In genomic region chr10:86286591-86287421, GRCh38 we compare ENCODE assay signal across 1 cellular context.
TF ChIP-seq lines count a peak whose summit lies in the region.

No MANE protein-coding gene starts in this region.

TF ChIP-seq in SK-N-SH, 30 proteins besides CTCF, POLR2A, EP300 and RAD21 (continued from another document):
- no peak for TF ChIP-seq TAF1 (IDR thresholded peaks at IDR 0.05; ENCODE audit: borderline replicate concordance, low read depth, low read length)
- TF ChIP-seq CHD2 (IDR thresholded peaks at IDR 0.05; ENCODE audit: low read length, partially characterized antibody) = no peak
- TF ChIP-seq NFIC (IDR thresholded peaks at IDR 0.05; ENCODE audit: borderline replicate concordance) = no peak
- TF ChIP-seq FOXJ3 (CRISPR knock-in tag; IDR thresholded peaks at IDR 0.05) = no peak
- TF ChIP-seq FOSL2 (IDR thresholded peaks at IDR 0.05; ENCODE audit: borderline replicate concordance, low read depth) = no peak
- no peak for TF ChIP-seq MAX (IDR thresholded peaks at IDR 0.05; ENCODE audit: low read depth)
- no peak for TF ChIP-seq POLR2AphosphoS5 (IDR thresholded peaks at IDR 0.05; ENCODE audit: low read depth, low read length)
- TF ChIP-seq SIN3A (IDR thresholded peaks at IDR 0.05; ENCODE audit: borderline replicate concordance, low read depth, low read length) = no peak
- TF ChIP-seq GABPA (IDR thresholded peaks at IDR 0.05; ENCODE audit: low read depth) = no peak
- TF ChIP-seq NRF1 (IDR thresholded peaks at IDR 0.05; ENCODE audit: low read depth, low read length) = no peak
- no peak for TF ChIP-seq MXI1 (IDR thresholded peaks at IDR 0.05; ENCODE audit: low read depth, low read length)
